1 cellular context compared by ENCODE assay signal in the genomic region with DNA sequence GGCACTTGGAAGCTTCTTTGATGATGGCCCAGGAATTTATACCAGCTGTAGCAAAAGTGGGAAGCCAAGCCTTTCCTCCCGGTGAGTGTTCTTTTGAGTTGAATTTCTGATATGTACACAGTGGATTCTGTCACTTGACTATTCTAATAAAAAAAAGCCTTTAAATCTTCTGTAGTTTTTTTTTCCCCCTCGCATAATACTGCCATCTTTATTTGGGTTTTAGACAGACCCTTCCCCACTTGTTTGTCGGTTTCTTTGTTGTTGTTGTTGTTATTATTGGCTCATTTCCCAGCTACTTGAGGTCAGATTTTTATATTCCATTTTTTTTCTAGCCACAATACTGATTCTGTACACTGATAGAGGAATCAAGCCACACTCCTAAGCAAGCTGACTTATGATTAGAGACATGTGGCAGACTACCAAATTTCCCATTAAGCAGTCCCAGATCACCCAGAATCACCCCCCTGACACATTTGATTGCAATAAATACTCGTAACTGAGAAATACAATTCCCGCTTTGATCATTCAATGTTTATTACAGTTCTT.
TF ChIP-seq lines count a peak whose summit lies in the region.

No MANE protein-coding gene starts in this region.

TF ChIP-seq in GM23338, 12 proteins besides CTCF, POLR2A, EP300 and RAD21 (continued from another document):
- TF ChIP-seq, protein P1, sequence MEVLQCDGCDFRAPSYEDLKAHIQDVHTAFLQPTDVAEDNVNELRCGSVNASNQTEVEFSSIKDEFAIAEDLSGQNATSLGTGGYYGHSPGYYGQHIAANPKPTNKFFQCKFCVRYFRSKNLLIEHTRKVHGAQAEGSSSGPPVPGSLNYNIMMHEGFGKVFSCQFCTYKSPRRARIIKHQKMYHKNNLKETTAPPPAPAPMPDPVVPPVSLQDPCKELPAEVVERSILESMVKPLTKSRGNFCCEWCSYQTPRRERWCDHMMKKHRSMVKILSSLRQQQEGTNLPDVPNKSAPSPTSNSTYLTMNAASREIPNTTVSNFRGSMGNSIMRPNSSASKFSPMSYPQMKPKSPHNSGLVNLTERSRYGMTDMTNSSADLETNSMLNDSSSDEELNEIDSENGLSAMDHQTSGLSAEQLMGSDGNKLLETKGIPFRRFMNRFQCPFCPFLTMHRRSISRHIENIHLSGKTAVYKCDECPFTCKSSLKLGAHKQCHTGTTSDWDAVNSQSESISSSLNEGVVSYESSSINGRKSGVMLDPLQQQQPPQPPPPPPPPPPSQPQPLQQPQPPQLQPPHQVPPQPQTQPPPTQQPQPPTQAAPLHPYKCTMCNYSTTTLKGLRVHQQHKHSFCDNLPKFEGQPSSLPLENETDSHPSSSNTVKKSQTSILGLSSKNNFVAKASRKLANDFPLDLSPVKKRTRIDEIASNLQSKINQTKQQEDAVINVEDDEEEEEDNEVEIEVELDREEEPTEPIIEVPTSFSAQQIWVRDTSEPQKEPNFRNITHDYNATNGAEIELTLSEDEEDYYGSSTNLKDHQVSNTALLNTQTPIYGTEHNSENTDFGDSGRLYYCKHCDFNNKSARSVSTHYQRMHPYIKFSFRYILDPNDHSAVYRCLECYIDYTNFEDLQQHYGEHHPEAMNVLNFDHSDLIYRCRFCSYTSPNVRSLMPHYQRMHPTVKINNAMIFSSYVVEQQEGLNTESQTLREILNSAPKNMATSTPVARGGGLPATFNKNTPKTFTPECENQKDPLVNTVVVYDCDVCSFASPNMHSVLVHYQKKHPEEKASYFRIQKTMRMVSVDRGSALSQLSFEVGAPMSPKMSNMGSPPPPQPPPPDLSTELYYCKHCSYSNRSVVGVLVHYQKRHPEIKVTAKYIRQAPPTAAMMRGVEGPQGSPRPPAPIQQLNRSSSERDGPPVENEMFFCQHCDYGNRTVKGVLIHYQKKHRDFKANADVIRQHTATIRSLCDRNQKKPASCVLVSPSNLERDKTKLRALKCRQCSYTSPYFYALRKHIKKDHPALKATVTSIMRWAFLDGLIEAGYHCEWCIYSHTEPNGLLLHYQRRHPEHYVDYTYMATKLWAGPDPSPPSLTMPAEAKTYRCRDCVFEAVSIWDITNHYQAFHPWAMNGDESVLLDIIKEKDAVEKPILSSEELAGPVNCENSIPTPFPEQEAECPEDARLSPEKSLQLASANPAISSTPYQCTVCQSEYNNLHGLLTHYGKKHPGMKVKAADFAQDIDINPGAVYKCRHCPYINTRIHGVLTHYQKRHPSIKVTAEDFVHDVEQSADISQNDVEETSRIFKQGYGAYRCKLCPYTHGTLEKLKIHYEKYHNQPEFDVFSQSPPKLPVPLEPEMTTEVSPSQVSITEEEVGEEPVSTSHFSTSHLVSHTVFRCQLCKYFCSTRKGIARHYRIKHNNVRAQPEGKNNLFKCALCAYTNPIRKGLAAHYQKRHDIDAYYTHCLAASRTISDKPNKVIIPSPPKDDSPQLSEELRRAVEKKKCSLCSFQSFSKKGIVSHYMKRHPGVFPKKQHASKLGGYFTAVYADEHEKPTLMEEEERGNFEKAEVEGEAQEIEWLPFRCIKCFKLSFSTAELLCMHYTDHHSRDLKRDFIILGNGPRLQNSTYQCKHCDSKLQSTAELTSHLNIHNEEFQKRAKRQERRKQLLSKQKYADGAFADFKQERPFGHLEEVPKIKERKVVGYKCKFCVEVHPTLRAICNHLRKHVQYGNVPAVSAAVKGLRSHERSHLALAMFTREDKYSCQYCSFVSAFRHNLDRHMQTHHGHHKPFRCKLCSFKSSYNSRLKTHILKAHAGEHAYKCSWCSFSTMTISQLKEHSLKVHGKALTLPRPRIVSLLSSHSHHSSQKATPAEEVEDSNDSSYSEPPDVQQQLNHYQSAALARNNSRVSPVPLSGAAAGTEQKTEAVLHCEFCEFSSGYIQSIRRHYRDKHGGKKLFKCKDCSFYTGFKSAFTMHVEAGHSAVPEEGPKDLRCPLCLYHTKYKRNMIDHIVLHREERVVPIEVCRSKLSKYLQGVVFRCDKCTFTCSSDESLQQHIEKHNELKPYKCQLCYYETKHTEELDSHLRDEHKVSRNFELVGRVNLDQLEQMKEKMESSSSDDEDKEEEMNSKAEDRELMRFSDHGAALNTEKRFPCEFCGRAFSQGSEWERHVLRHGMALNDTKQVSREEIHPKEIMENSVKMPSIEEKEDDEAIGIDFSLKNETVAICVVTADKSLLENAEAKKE (CRISPR knock-in tag; IDR thresholded peaks at IDR 0.05): no peak
- no peak for TF ChIP-seq ZNF331 (CRISPR knock-in tag; IDR thresholded peaks at IDR 0.05; ENCODE audit: low read depth)
- TF ChIP-seq STAT1 (IDR thresholded peaks at IDR 0.05; ENCODE audit: unreplicated experiment): no peak
- no peak for TF ChIP-seq EZH2phosphoT487 (IDR thresholded peaks at IDR 0.05; ENCODE audit: unreplicated experiment)
- no peak for TF ChIP-seq EZH2 (IDR thresholded peaks at IDR 0.05; ENCODE audit: low read depth, unreplicated experiment)
- TF ChIP-seq POLR2AphosphoS5 (IDR thresholded peaks at IDR 0.05; ENCODE audit: low read depth): no peak
- TF ChIP-seq, protein P2, sequence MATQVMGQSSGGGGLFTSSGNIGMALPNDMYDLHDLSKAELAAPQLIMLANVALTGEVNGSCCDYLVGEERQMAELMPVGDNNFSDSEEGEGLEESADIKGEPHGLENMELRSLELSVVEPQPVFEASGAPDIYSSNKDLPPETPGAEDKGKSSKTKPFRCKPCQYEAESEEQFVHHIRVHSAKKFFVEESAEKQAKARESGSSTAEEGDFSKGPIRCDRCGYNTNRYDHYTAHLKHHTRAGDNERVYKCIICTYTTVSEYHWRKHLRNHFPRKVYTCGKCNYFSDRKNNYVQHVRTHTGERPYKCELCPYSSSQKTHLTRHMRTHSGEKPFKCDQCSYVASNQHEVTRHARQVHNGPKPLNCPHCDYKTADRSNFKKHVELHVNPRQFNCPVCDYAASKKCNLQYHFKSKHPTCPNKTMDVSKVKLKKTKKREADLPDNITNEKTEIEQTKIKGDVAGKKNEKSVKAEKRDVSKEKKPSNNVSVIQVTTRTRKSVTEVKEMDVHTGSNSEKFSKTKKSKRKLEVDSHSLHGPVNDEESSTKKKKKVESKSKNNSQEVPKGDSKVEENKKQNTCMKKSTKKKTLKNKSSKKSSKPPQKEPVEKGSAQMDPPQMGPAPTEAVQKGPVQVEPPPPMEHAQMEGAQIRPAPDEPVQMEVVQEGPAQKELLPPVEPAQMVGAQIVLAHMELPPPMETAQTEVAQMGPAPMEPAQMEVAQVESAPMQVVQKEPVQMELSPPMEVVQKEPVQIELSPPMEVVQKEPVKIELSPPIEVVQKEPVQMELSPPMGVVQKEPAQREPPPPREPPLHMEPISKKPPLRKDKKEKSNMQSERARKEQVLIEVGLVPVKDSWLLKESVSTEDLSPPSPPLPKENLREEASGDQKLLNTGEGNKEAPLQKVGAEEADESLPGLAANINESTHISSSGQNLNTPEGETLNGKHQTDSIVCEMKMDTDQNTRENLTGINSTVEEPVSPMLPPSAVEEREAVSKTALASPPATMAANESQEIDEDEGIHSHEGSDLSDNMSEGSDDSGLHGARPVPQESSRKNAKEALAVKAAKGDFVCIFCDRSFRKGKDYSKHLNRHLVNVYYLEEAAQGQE (IDR thresholded peaks at IDR 0.05; ENCODE audit: unreplicated experiment): no peak
- no peak for TF ChIP-seq CREB1 (CRISPR knock-in tag; IDR thresholded peaks at IDR 0.05; ENCODE audit: low read depth)
- TF ChIP-seq ZNF114 (CRISPR knock-in tag; IDR thresholded peaks at IDR 0.05): no peak
TF ChIP-seq in GM23338: peak in this region for 0.
